Comparison of ENCODE assay signal across 22 cellular contexts in the genomic region with DNA sequence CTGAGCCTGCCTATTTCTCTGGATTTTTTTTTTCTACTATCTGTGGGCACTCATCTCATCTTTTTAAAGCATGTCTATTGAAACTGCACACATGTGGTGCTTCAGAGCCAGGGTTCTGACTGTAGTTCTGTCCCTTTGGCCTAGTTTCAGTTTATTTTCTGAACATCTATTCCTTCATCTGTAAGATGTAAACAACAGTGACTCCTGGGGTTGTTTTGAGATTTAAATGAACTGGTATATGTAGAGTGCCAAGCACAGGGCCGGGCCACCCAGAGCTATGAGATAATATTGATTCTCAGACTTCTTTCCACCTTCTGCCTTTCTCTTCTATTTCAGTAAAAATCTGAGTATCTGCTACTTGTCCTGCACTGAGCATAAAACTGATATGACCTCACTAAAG.
"Had no signal": no experiment of that assay in that cellular context is flagged by ENCODE, and none has a peak within 500 bp of the region (broad histone marks: within the 10 kb centered on the region; RNA-seq: fewer than 3 reads in every experiment).

No MANE protein-coding gene starts in this region.

- ATAC-seq: foreskin keratinocyte, gastroesophageal sphincter, heart left ventricle, left cardiac atrium, left lung, left ventricle myocardium superior, lower lobe of right lung had no signal

- H3K9me3 Mint-ChIP-seq: immature natural killer cell; naive thymus-derived CD4-positive, alpha-beta T cell had no signal

- H3K36me3 ChIP-seq: colonic mucosa, esophagus muscularis mucosa, gastroesophageal sphincter, heart left ventricle, left lung, lower lobe of right lung had no signal

- H3K27me3 ChIP-seq: colonic mucosa, dorsolateral prefrontal cortex, esophagus muscularis mucosa, foreskin keratinocyte, gastroesophageal sphincter, heart left ventricle, hepatocyte, left lung had no signal

- H3K4me3 ChIP-seq: colonic mucosa, dorsolateral prefrontal cortex, esophagus muscularis mucosa, gastroesophageal sphincter, heart left ventricle, hepatocyte, left lung, lower lobe of right lung had no signal

- H3K4me3 Mint-ChIP-seq: immature natural killer cell; naive thymus-derived CD4-positive, alpha-beta T cell had no signal

- H3K4me1 ChIP-seq: colonic mucosa, esophagus muscularis mucosa, gastroesophageal sphincter, heart left ventricle, left lung, lower lobe of right lung had no signal

- FAIRE-seq: endothelial cell of umbilical vein, frontal cortex had no signal

- H2AFZ ChIP-seq: hepatocyte had no signal

- DNase-seq: colonic mucosa; dermis blood vessel endothelial cell; dorsolateral prefrontal cortex; effector CD4-positive, alpha-beta T cell; effector memory CD4-positive, alpha-beta T cell; foreskin keratinocyte; heart left ventricle; hypothalamus; immature natural killer cell; islet precursor cell; left cardiac atrium; left lung; left ventricle myocardium superior; lower lobe of right lung; mesendoderm; midbrain; naive thymus-derived CD4-positive, alpha-beta T cell had no signal

- H3K9me3 ChIP-seq: colonic mucosa, esophagus muscularis mucosa, gastroesophageal sphincter, heart left ventricle, left lung, lower lobe of right lung had no signal

- H3K27ac ChIP-seq: colonic mucosa, dorsolateral prefrontal cortex, esophagus muscularis mucosa, foreskin keratinocyte, gastroesophageal sphincter, heart left ventricle, hepatocyte, left lung, lower lobe of right lung had no signal

- H3K4me2 ChIP-seq: hepatocyte had no signal

- H3K4me1 Mint-ChIP-seq: immature natural killer cell had no signal

- H3K79me2 ChIP-seq: hepatocyte had no signal

- H3K27ac Mint-ChIP-seq: immature natural killer cell had no signal
